In the genomic region with DNA sequence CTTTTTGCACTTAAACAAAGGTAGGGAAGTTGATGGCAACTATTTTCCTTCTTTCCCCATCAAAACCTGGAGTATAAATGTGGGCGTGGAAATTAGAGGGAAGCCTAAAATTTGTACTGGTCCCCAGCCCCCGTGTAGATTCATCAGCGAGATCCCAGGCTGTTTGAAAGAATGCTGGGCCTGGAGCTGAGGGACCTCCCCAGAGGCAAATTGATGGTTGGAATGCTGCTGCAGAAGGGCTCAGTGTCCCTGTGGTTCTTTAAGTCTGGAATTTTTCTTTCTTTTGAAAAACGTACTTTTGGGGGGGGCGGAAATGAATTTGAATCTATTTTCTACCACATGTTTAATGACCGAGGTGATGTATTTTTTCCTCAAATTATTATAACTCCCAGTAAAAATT, we compare ENCODE assay signal across 19 cellular contexts.
A peak's percentile ranks its signal among the peaks of the same experiment; 100 is the strongest.
DNase-seq lines count a peak whose midpoint lies in the region; ATAC-seq and TF ChIP-seq lines count a peak whose summit lies in the region.
"Had no signal": no experiment of that assay in that cellular context is flagged by ENCODE, and none has a peak within 500 bp of the region (broad histone marks: within the 10 kb centered on the region; RNA-seq: fewer than 3 reads in every experiment).

No MANE protein-coding gene starts in this region.

- intact Hi-C loops in left ventricle myocardium inferior (cut with micrococcal nuclease) (no loop called here), left ventricle myocardium superior (cut with micrococcal nuclease) (no loop called here), prostate gland (cut with DNase I) (no loop called here)

- TF ChIP-seq CTCF in left ventricle myocardium inferior (IDR thresholded peaks at IDR 0.05; ENCODE audit: borderline replicate concordance) = no peak
- TF ChIP-seq CTCF in gastroesophageal sphincter (IDR thresholded peaks at IDR 0.05) = no peak
- TF ChIP-seq CTCF in prostate gland (IDR thresholded peaks at IDR 0.05) = no peak
- TF ChIP-seq CTCF in GM13977 (IDR thresholded peaks at IDR 0.05; ENCODE audit: extremely low read depth, insufficient read depth, missing control alignments) = no peak
- no peak for TF ChIP-seq CTCF in foreskin fibroblast (IDR thresholded peaks at IDR 0.05; ENCODE audit: low read depth, low read length)

- H3K9me3 ChIP-seq in left ventricle myocardium inferior (replicated peaks) (no peaks in the 10 kb centered on the region), gastroesophageal sphincter (no peaks in the 10 kb centered on the region), prostate gland (no peaks in the 10 kb centered on the region)
- H3K9me3 ChIP-seq: upper lobe of right lung had no signal

- H3K4me3 ChIP-seq in left ventricle myocardium inferior (no peak overlapping the region), gastroesophageal sphincter (no peak overlapping the region), prostate gland (no peak overlapping the region), foreskin fibroblast (ENCODE audit: low read depth in 1 of 2, low read length in 2 of 2) (no peak overlapping the region)
- H3K4me3 ChIP-seq: upper lobe of right lung had no signal

- ATAC-seq in left ventricle myocardium superior = no peak
- no peak for ATAC-seq in gastroesophageal sphincter
- ATAC-seq in HG03520 (IDR thresholded peaks at IDR 0.05; ENCODE audit: unreplicated experiment) = no peak
- ATAC-seq: CD8-positive, alpha-beta T cell; esophagus mucosa; Panc1; upper lobe of right lung had no signal

- H3K4me1 ChIP-seq in left ventricle myocardium inferior = peaks cover 46% of the 10 kb centered on the region
- peaks cover 20 to 57% (median 23%) of the 10 kb centered on the region in 3 donors for H3K4me1 ChIP-seq in gastroesophageal sphincter
- H3K4me1 ChIP-seq in prostate gland (replicated peaks) = no peaks in the 10 kb centered on the region

- no peak for TF ChIP-seq EP300 in gastroesophageal sphincter (IDR thresholded peaks at IDR 0.05)

- DNase-seq in left ventricle myocardium inferior (no peak), left ventricle myocardium superior (no peak), prostate gland (ENCODE audit: low spot score) (no peak), GM13977 (ENCODE audit: low spot score) (no peak), NCI-H526 (lab: John Stamatoyannopoulos, UW) (no peak), foreskin fibroblast (no peak)
- DNase-seq: activated CD4-positive, alpha-beta T cell treated with anti-CD3 and anti-CD28 coated beads for 48 hours; activated naive CD8-positive, alpha-beta T cell treated with anti-CD3 and anti-CD28 coated beads, Interleukin-2, amount 10 ng/mL, durations not matched to agents 7 days and 5 days; activated T-cell treated with anti-CD3 and anti-CD28 coated beads, Interleukin-2, amount 50 U/mL, for 1 hour; CD8-positive, alpha-beta T cell; NCI-H1694 treated with DMSO at 0.1 percent for 48 hours; NCI-H524; posterior cingulate gyrus; stimulated activated CD4-positive, alpha-beta T cell treated with anti-CD3 and anti-CD28 coated beads, Interleukin-2, amount 100 ng/mL, for 24 hours; upper lobe of right lung had no signal

- TF ChIP-seq POLR2A in gastroesophageal sphincter (IDR thresholded peaks at IDR 0.05) (no peak), prostate gland (IDR thresholded peaks at IDR 0.05) (no peak)

- H3K36me3 ChIP-seq in left ventricle myocardium inferior (no peaks in the 10 kb centered on the region), gastroesophageal sphincter (no peaks in the 10 kb centered on the region), prostate gland (no peaks in the 10 kb centered on the region)
- H3K36me3 ChIP-seq: upper lobe of right lung had no signal

- H3K27ac ChIP-seq in left ventricle myocardium inferior (replicated peaks) (peak overlapping the region; percentile 53), gastroesophageal sphincter (peak overlapping the region; percentile 85 to 97 (median 88)), prostate gland (peak overlapping the region; percentile 67 to 75)

- no peaks in the 10 kb centered on the region for H3K27me3 ChIP-seq in left ventricle myocardium inferior (ENCODE audit: low read depth)
- no peaks in the 10 kb centered on the region for H3K27me3 ChIP-seq in gastroesophageal sphincter
- no peaks in the 10 kb centered on the region for H3K27me3 ChIP-seq in prostate gland (replicated peaks; ENCODE audit: insufficient read depth)
- H3K27me3 ChIP-seq: upper lobe of right lung had no signal

- in situ Hi-C loops in GM13977 (cut with MboI; ENCODE audit: low pct_unique_long_range_greater_than_20kb, low sequenced_read_pairs, unreplicated experiment) = no loop called here

- 51 to 64% methylated on average over 3 to 6 of the region's 6 CpGs for WGBS in gastroesophageal sphincter (ENCODE audit: low coverage in 1 of 2), 2 donors
- 65% methylated on average over 6 of the region's 6 CpGs for WGBS in prostate gland
